ENCODE assay signal across 29 cellular contexts in genomic region chr3:140459462-140459861, GRCh38.
"Had no signal": no experiment of that assay in that cellular context is flagged by ENCODE, and none has a peak within 500 bp of the region (broad histone marks: within the 10 kb centered on the region; RNA-seq: fewer than 3 reads in every experiment).

No MANE protein-coding gene starts in this region.

- H3K9me3 ChIP-seq: neutrophil, ovary, psoas muscle, right lobe of liver, sigmoid colon, stomach, thoracic aorta, tibial artery, transverse colon, upper lobe of right lung, uterus had no signal

- H3K36me3 ChIP-seq: neutrophil, ovary, right lobe of liver, sigmoid colon, stomach, thoracic aorta, tibial artery, transverse colon, upper lobe of right lung, uterus had no signal

- H3K27me3 Mint-ChIP-seq: stimulated activated naive B cell treated with anti-CD40 and anti-IgM and Interleukin-4, amounts not matched to agents 10 μg/mL and 1 μg/mL and 100 μg/mL, for 72 hours; type B pancreatic cell had no signal

- H3K9ac ChIP-seq: parathyroid adenoma had no signal

- H3K27ac ChIP-seq: neutrophil, ovary, parathyroid adenoma, psoas muscle, right lobe of liver, sigmoid colon, stomach, thoracic aorta, tibial artery, transverse colon, upper lobe of right lung, uterus had no signal

- H3K4me3 ChIP-seq: ovary, psoas muscle, right lobe of liver, sigmoid colon, stomach, thoracic aorta, tibial artery, transverse colon, upper lobe of right lung, uterus had no signal

- H3K4me1 ChIP-seq: parathyroid adenoma, psoas muscle, right lobe of liver, sigmoid colon, stomach, tibial artery, transverse colon, upper lobe of right lung, uterus had no signal

- H3K9me3 Mint-ChIP-seq: naive thymus-derived CD8-positive, alpha-beta T cell; natural killer cell treated with Interleukin-12 subunit alpha and Interleukin-12 subunit beta and Interleukin-15 and Interleukin-18, amount 100 ng/mL, for 72 hours; nephron progenitor cell; neural crest cell; stimulated activated naive B cell treated with anti-CD40 and anti-IgM and Interleukin-4, amounts not matched to agents 10 μg/mL and 1 μg/mL and 100 μg/mL, for 72 hours; stimulated activated naive CD8-positive, alpha-beta T cell treated with anti-CD3 and anti-CD28 coated beads, Interleukin-15, Interleukin-2, amounts not matched to agents 100 ng/mL and 50 ng/mL, for 24 hours; type B pancreatic cell had no signal

- H2AFZ ChIP-seq: parathyroid adenoma had no signal

- H3K4me3 Mint-ChIP-seq: naive thymus-derived CD8-positive, alpha-beta T cell; natural killer cell treated with Interleukin-12 subunit alpha and Interleukin-12 subunit beta and Interleukin-15 and Interleukin-18, amount 100 ng/mL, for 72 hours; nephron progenitor cell; neural crest cell; stimulated activated effector memory CD8-positive, alpha-beta T cell treated with anti-CD3 and anti-CD28 coated beads, Interleukin-12 subunit alpha, Interleukin-12 subunit beta, amount 100 ng/mL, for 72 hours; stimulated activated naive B cell treated with anti-CD40 and anti-IgM and Interleukin-4, amounts not matched to agents 10 μg/mL and 1 μg/mL and 100 μg/mL, for 72 hours; stimulated activated naive CD8-positive, alpha-beta T cell treated with anti-CD3 and anti-CD28 coated beads, Interleukin-15, Interleukin-2, amounts not matched to agents 100 ng/mL and 50 ng/mL, for 24 hours; type B pancreatic cell had no signal

- H3K4me1 Mint-ChIP-seq: naive thymus-derived CD8-positive, alpha-beta T cell; nephron progenitor cell; neural crest cell; stimulated activated naive B cell treated with anti-CD40 and anti-IgM and Interleukin-4, amounts not matched to agents 10 μg/mL and 1 μg/mL and 100 μg/mL, for 72 hours had no signal

- ATAC-seq: naive thymus-derived CD8-positive, alpha-beta T cell; natural killer cell treated with Interleukin-12 subunit alpha and Interleukin-12 subunit beta and Interleukin-15 and Interleukin-18, amount 100 ng/mL, for 72 hours; psoas muscle; right cardiac atrium; right lobe of liver; stimulated activated effector memory CD8-positive, alpha-beta T cell treated with anti-CD3 and anti-CD28 coated beads, Interleukin-12 subunit alpha, Interleukin-12 subunit beta, amount 100 ng/mL, for 72 hours; upper lobe of right lung had no signal

- H3K27me3 ChIP-seq: neutrophil, ovary, right lobe of liver, sigmoid colon, stomach, tibial artery, transverse colon, upper lobe of right lung, uterus had no signal

- H3K27ac Mint-ChIP-seq: naive thymus-derived CD8-positive, alpha-beta T cell; natural killer cell treated with Interleukin-12 subunit alpha and Interleukin-12 subunit beta and Interleukin-15 and Interleukin-18, amount 100 ng/mL, for 72 hours; nephron progenitor cell; progenitor cell of endocrine pancreas; stimulated activated effector memory CD8-positive, alpha-beta T cell treated with anti-CD3 and anti-CD28 coated beads, Interleukin-12 subunit alpha, Interleukin-12 subunit beta, amount 100 ng/mL, for 72 hours; stimulated activated naive B cell treated with anti-CD40 and anti-IgM and Interleukin-4, amounts not matched to agents 10 μg/mL and 1 μg/mL and 100 μg/mL, for 72 hours; stimulated activated naive CD8-positive, alpha-beta T cell treated with anti-CD3 and anti-CD28 coated beads, Interleukin-15, Interleukin-2, amounts not matched to agents 100 ng/mL and 50 ng/mL, for 24 hours; type B pancreatic cell had no signal

- H3K36me3 Mint-ChIP-seq: naive thymus-derived CD8-positive, alpha-beta T cell; natural killer cell treated with Interleukin-12 subunit alpha and Interleukin-12 subunit beta and Interleukin-15 and Interleukin-18, amount 100 ng/mL, for 72 hours; stimulated activated effector memory CD8-positive, alpha-beta T cell treated with anti-CD3 and anti-CD28 coated beads, Interleukin-12 subunit alpha, Interleukin-12 subunit beta, amount 100 ng/mL, for 72 hours; stimulated activated naive B cell treated with anti-CD40 and anti-IgM and Interleukin-4, amounts not matched to agents 10 μg/mL and 1 μg/mL and 100 μg/mL, for 72 hours; type B pancreatic cell had no signal

- DNase-seq: naive thymus-derived CD8-positive, alpha-beta T cell; nephron progenitor cell; nucleus accumbens; ovary; psoas muscle; right cardiac atrium; right lobe of liver; sigmoid colon; small intestine; stimulated activated CD4-positive, alpha-beta T cell treated with anti-CD3 and anti-CD28 coated beads, Interleukin-15, amount 100 ng/mL, for 24 hours; stimulated activated CD4-positive, alpha-beta T cell treated with anti-CD3 and anti-CD28 coated beads, Interleukin-2, amount 100 ng/mL, for 24 hours; stimulated activated CD4-positive, alpha-beta T cell treated with anti-CD3 and anti-CD28 coated beads, Interleukin-2, amount 100 ng/mL, for 48 hours; stimulated activated CD4-positive, alpha-beta T cell treated with anti-CD3 and anti-CD28 coated beads, Interleukin-4, amount 100 ng/mL, for 24 hours; stimulated activated naive B cell treated with anti-CD40 and anti-IgM and Interleukin-4, amounts not matched to agents 10 μg/mL and 1 μg/mL and 100 μg/mL, for 72 hours; stimulated activated naive CD4-positive, alpha-beta T cell treated with Interleukin-2 at 50 U/mL for 16 hours; stomach; tibial artery; transverse colon; upper lobe of right lung; uterus had no signal
